In genomic region chrX:132483951-132484350, GRCh38 we compare ENCODE assay signal across 25 cellular contexts. TPM values are rescaled to one million over a fixed set of nuclear protein-coding genes. Genes with fewer than 3 reads are reported as not detected.
DNase-seq lines count a peak whose midpoint lies in the region; ATAC-seq and TF ChIP-seq lines count a peak whose summit lies in the region.
"Had no signal": no experiment of that assay in that cellular context is flagged by ENCODE, and none has a peak within 500 bp of the region (broad histone marks: within the 10 kb centered on the region; RNA-seq: fewer than 3 reads in every experiment).

No MANE protein-coding gene starts in this region.

- H3K4me3 Mint-ChIP-seq in T-cell, result no peak overlapping the region
- no peak overlapping the region for H3K4me3 Mint-ChIP-seq in naive thymus-derived CD8-positive, alpha-beta T cell
- H3K4me3 Mint-ChIP-seq: endodermal cell; immature natural killer cell; natural killer cell; stimulated activated effector memory CD8-positive, alpha-beta T cell treated with anti-CD3 and anti-CD28 coated beads, Interleukin-12 subunit alpha, Interleukin-12 subunit beta, amount 100 ng/mL, for 72 hours had no signal

- H3K4me2 ChIP-seq in KMS-11, result peak overlapping the region; percentile 53; the same call in 1 of the 2 replicates

- H4K20me1 ChIP-seq in KMS-11 (ENCODE audit: insufficient read depth), result no peaks in the 10 kb centered on the region

- no peaks in the 10 kb centered on the region for H3K9me3 Mint-ChIP-seq in T-cell
- H3K9me3 Mint-ChIP-seq in naive thymus-derived CD8-positive, alpha-beta T cell, result no peaks in the 10 kb centered on the region
- H3K9me3 Mint-ChIP-seq: endodermal cell; immature natural killer cell; natural killer cell; stimulated activated effector memory CD8-positive, alpha-beta T cell treated with anti-CD3 and anti-CD28 coated beads, Interleukin-12 subunit alpha, Interleukin-12 subunit beta, amount 100 ng/mL, for 72 hours had no signal

- H3K27me3 ChIP-seq in KMS-11 (ENCODE audit: insufficient read depth, low read depth), result no peaks in the 10 kb centered on the region
- H3K27me3 ChIP-seq: left lung had no signal

- H3K4me3 ChIP-seq in KMS-11 (IDR thresholded peaks at IDR 0.05; ENCODE audit: insufficient read depth, low read depth, low read length), result no peak overlapping the region
- H3K4me3 ChIP-seq: coronary artery, esophagus muscularis mucosa, GM23248, left lung had no signal

- ATAC-seq in T-cell (replicated peaks in 1 of 4) (no peak), GM19467 (IDR thresholded peaks at IDR 0.05; ENCODE audit: unreplicated experiment) (no peak)
- ATAC-seq in naive thymus-derived CD8-positive, alpha-beta T cell, result no peak
- ATAC-seq: left lung; natural killer cell; stimulated activated effector memory CD8-positive, alpha-beta T cell treated with anti-CD3 and anti-CD28 coated beads, Interleukin-12 subunit alpha, Interleukin-12 subunit beta, amount 100 ng/mL, for 72 hours had no signal

- H3K27ac ChIP-seq in KMS-11, result peak overlapping the region; percentile 11; the same call in 1 of the 2 replicates
- H3K27ac ChIP-seq: coronary artery, esophagus muscularis mucosa, GM23248, left lung had no signal

- H3K27ac Mint-ChIP-seq in T-cell, result peak overlapping the region; percentile 41 to 55
- H3K27ac Mint-ChIP-seq in naive thymus-derived CD8-positive, alpha-beta T cell, result peak overlapping the region in 6 of 10 donors; percentile 25 to 95 (median 64)
- H3K27ac Mint-ChIP-seq: endodermal cell; stimulated activated effector memory CD8-positive, alpha-beta T cell treated with anti-CD3 and anti-CD28 coated beads, Interleukin-12 subunit alpha, Interleukin-12 subunit beta, amount 100 ng/mL, for 72 hours had no signal

- POLR2A ChIA-PET in T-cell (lab: Charles Lee), result no interaction called here
- POLR2A ChIA-PET in naive thymus-derived CD8-positive, alpha-beta T cell (lab: Charles Lee), result no interaction called here

- no peak for TF ChIP-seq CTCF in KMS-11 (conservative IDR thresholded peaks at IDR 0.05; ENCODE audit: low read depth, low read length)

- CTCF ChIA-PET in T-cell (lab: Charles Lee), result interaction anchor here in 1 of 2 donors (1.1 kb wide), 1 partner anchor 191 kb away, joined by 3 read pairs; no protein-coding TSS in a partner anchor

- no peaks in the 10 kb centered on the region for H3K36me3 ChIP-seq in KMS-11 (ENCODE audit: insufficient read depth)
- H3K36me3 ChIP-seq: esophagus muscularis mucosa, left lung had no signal

- H3K36me3 Mint-ChIP-seq in T-cell, result no peaks in the 10 kb centered on the region
- H3K36me3 Mint-ChIP-seq in naive thymus-derived CD8-positive, alpha-beta T cell, result no peaks in the 10 kb centered on the region
- H3K36me3 Mint-ChIP-seq: immature natural killer cell; natural killer cell; stimulated activated effector memory CD8-positive, alpha-beta T cell treated with anti-CD3 and anti-CD28 coated beads, Interleukin-12 subunit alpha, Interleukin-12 subunit beta, amount 100 ng/mL, for 72 hours had no signal

- peaks cover 80% of the 10 kb centered on the region for H3K4me1 ChIP-seq in KMS-11 (ENCODE audit: low read depth, poor library complexity, severe bottlenecking)

- H3K4me1 Mint-ChIP-seq in T-cell, result peaks cover 50 to 82% (median 78%) of the 10 kb centered on the region in 3 donors
- H3K4me1 Mint-ChIP-seq in naive thymus-derived CD8-positive, alpha-beta T cell, result peaks cover 12 to 88% (median 59%) of the 10 kb centered on the region in 4 donors

- H3K27me3 Mint-ChIP-seq in T-cell, result peaks cover 0 to 11% of the 10 kb centered on the region in 2 donors
- no peaks in the 10 kb centered on the region for H3K27me3 Mint-ChIP-seq in naive thymus-derived CD8-positive, alpha-beta T cell

- no peak overlapping the region for H3K9ac ChIP-seq in KMS-11
- H3K9ac ChIP-seq: GM23248 had no signal

- peaks cover 37% of the 10 kb centered on the region; the same call in 1 of the 2 replicates for H3K79me2 ChIP-seq in KMS-11 (ENCODE audit: insufficient read depth, low read depth)

- peak; percentile 46 for DNase-seq in NCI-H2107 treated with DMSO at 0.1 percent for 48 hours (lab: John Stamatoyannopoulos, UW; ENCODE audit: unreplicated experiment)
- no peak for DNase-seq in NCI-H2107 (lab: John Stamatoyannopoulos, UW)
- no peak for DNase-seq in T-cell
- DNase-seq in naive thymus-derived CD8-positive, alpha-beta T cell, result no peak
- DNase-seq in stimulated activated CD4-positive, alpha-beta T cell treated with anti-CD3 and anti-CD28 coated beads, Interleukin-1b, Interleukin-23, amount 100 ng/mL, for 48 hours, result no peak
- no peak for DNase-seq in foreskin melanocyte
- DNase-seq: activated CD4-positive, CD25-positive, alpha-beta regulatory T cell treated with anti-CD3 and anti-CD28 coated beads, Interleukin-2, amount 50 U/mL, for 72 hours; activated gamma-delta T cell treated with Interleukin-2 at 50 U/mL for 16 hours; activated T-cell treated with anti-CD3 and anti-CD28 coated beads, Interleukin-2, amount 50 U/mL, for 1 hour; amniotic stem cell; endodermal cell; GM23248; immature natural killer cell; IMR-90; left lung; natural killer cell; NCI-H1417 treated with DMSO at 0.1 percent for 48 hours; retina; SHP77 treated with DMSO at 0.1 percent for 48 hours; stimulated activated CD4-positive, alpha-beta T cell treated with anti-CD3 and anti-CD28 coated beads, Interleukin-2, amount 100 ng/mL, for 48 hours had no signal

- H2AFZ ChIP-seq in KMS-11 (ENCODE audit: low read depth), result no peak overlapping the region
- H2AFZ ChIP-seq: GM23248 had no signal

RNA-seq across cellular contexts. Expression of gene MBNL3, which starts 4.9 kb away (rescaled TPM):
- total RNA-seq in T-cell, result 10 to 100 TPM; 23.3 to 39.5 (median 27.2) TPM
- total RNA-seq in naive thymus-derived CD8-positive, alpha-beta T cell, result 10 to 100 TPM; 27.0 to 27.5 TPM
- 10 to 100 TPM; 28.1 to 43.2 (median 33.7) TPM for polyA plus RNA-seq in naive thymus-derived CD8-positive, alpha-beta T cell
